In the genomic region with DNA sequence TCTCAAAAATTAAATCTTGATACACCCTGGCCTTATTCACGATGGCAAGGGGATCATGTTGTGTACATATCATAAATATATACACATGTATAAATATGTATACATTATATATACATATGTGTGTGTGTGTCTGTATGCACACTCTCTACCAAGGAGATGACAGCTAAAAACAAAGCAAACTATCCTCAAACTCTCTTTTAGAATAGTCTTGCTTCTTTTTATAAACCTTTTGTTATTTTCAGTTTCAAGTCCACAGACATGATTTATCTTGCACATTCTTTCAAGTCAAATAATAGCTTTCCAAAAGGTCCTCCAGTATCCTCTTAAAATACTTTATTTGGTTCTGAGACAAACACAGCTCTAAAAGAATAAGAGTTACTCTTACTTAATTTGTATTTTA, we compare ENCODE assay signal across 16 cellular contexts.
"Had no signal": no experiment of that assay in that cellular context is flagged by ENCODE, and none has a peak within 500 bp of the region (broad histone marks: within the 10 kb centered on the region; RNA-seq: fewer than 3 reads in every experiment).

No MANE protein-coding gene starts in this region.

- H3K36me3 ChIP-seq: brain microvascular endothelial cell, lower lobe of right lung, neutrophil, prostate gland had no signal

- DNase-seq: activated CD4-positive, alpha-beta T cell treated with anti-CD3 and anti-CD28 coated beads, Interleukin-2, amount 10 ng/mL, durations not matched to agents 7 days and 5 days; activated CD4-positive, CD25-positive, alpha-beta regulatory T cell; activated effector memory CD4-positive, alpha-beta T cell treated with Interleukin-2 at 50 U/mL for 16 hours; activated T-cell treated with anti-CD3 and anti-CD28 coated beads for 4 hours; amygdala; brain microvascular endothelial cell; foreskin fibroblast; immature natural killer cell; lower lobe of right lung; naive thymus-derived CD4-positive, alpha-beta T cell; stimulated activated CD4-positive, alpha-beta T cell treated with anti-CD3 and anti-CD28 coated beads, Interleukin-4, amount 100 ng/mL, for 1 hour; stimulated activated CD8-positive, alpha-beta memory T cell treated with anti-CD3 and anti-CD28 coated beads, Interleukin-4, amount 100 ng/mL, for 48 hours; stimulated activated naive CD8-positive, alpha-beta T cell treated with anti-CD3 and anti-CD28 coated beads, Interleukin-15, Interleukin-2, amounts not matched to agents 100 U/mL and 50 U/mL, for 24 hours; testis had no signal

- H3K27me3 ChIP-seq: brain microvascular endothelial cell, neutrophil, testis had no signal

- H3K4me3 ChIP-seq: lower lobe of right lung, prostate gland, testis had no signal

- H3K9me3 ChIP-seq: lower lobe of right lung, neutrophil, prostate gland, testis had no signal

- H3K27ac ChIP-seq: brain microvascular endothelial cell, lower lobe of right lung, neutrophil, testis had no signal

- H3K4me1 ChIP-seq: prostate gland had no signal

- ATAC-seq: lower lobe of right lung; naive thymus-derived CD4-positive, alpha-beta T cell; stimulated activated naive CD8-positive, alpha-beta T cell treated with anti-CD3 and anti-CD28 coated beads, Interleukin-15, Interleukin-2, amounts not matched to agents 100 U/mL and 50 U/mL, for 24 hours had no signal
